ENCODE assay signal across 19 cellular contexts in the genomic region with DNA sequence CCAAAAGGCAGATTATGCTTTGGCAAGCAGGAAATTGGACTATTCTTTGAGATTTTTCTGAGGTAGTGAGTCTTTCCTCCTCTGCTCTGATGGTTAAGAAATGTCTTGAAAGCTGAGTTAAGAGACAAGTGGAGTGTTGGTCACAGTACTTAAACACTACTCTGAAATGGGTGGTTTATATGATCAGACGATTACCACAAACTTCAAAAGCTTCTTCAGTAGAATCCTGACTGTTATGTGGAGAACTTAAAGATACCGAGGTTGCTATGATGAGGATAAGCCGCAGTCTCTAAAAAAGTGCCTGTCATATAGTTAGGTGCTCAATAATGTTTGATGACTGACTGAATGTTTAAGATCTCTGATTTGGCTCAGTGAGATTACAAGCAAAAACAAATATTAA.
"Had no signal": no experiment of that assay in that cellular context is flagged by ENCODE, and none has a peak within 500 bp of the region (broad histone marks: within the 10 kb centered on the region; RNA-seq: fewer than 3 reads in every experiment).

No MANE protein-coding gene starts in this region.

- H3K36me3 ChIP-seq: ascending aorta, breast epithelium, gastroesophageal sphincter, heart left ventricle, right lobe of liver, upper lobe of left lung had no signal

- DNase-seq: activated CD4-positive, CD25-positive, alpha-beta regulatory T cell treated with anti-CD3 and anti-CD28 coated beads, Interleukin-2, amount 50 U/mL, for 72 hours; activated gamma-delta T cell; effector CD4-positive, alpha-beta T cell; heart left ventricle; kidney; right lobe of liver; small intestine; stimulated activated CD4-positive, alpha-beta T cell treated with anti-CD3 and anti-CD28 coated beads, Interleukin-4, amount 100 ng/mL, for 1 hour; upper lobe of left lung had no signal

- H3K4me3 Mint-ChIP-seq: nephron; stimulated activated effector memory CD8-positive, alpha-beta T cell treated with anti-CD3 and anti-CD28 coated beads, Interleukin-12 subunit alpha, Interleukin-12 subunit beta, amount 100 ng/mL, for 72 hours had no signal

- H3K27me3 ChIP-seq: ascending aorta, breast epithelium, gastroesophageal sphincter, heart left ventricle, right lobe of liver, upper lobe of left lung had no signal

- H3K9me3 Mint-ChIP-seq: nephron; stimulated activated effector memory CD8-positive, alpha-beta T cell treated with anti-CD3 and anti-CD28 coated beads, Interleukin-12 subunit alpha, Interleukin-12 subunit beta, amount 100 ng/mL, for 72 hours had no signal

- H3K4me1 ChIP-seq: ascending aorta, breast epithelium, gastroesophageal sphincter, heart left ventricle, parathyroid adenoma, right lobe of liver, upper lobe of left lung had no signal

- H3K9me3 ChIP-seq: ascending aorta, breast epithelium, gastroesophageal sphincter, heart left ventricle, right lobe of liver, thoracic aorta, upper lobe of left lung had no signal

- ATAC-seq: esophagus mucosa; gastroesophageal sphincter; heart left ventricle; left lobe of liver; right lobe of liver; stimulated activated effector memory CD8-positive, alpha-beta T cell treated with anti-CD3 and anti-CD28 coated beads, Interleukin-12 subunit alpha, Interleukin-12 subunit beta, amount 100 ng/mL, for 72 hours had no signal

- H3K4me3 ChIP-seq: ascending aorta, breast epithelium, gastroesophageal sphincter, heart left ventricle, lung, right lobe of liver, thoracic aorta, upper lobe of left lung had no signal

- H3K4me1 Mint-ChIP-seq: nephron had no signal

- H3K27ac Mint-ChIP-seq: nephron; stimulated activated effector memory CD8-positive, alpha-beta T cell treated with anti-CD3 and anti-CD28 coated beads, Interleukin-12 subunit alpha, Interleukin-12 subunit beta, amount 100 ng/mL, for 72 hours had no signal

- H3K27ac ChIP-seq: ascending aorta, breast epithelium, gastroesophageal sphincter, heart left ventricle, parathyroid adenoma, right lobe of liver, thoracic aorta, upper lobe of left lung had no signal
